ENCODE assay signal across 1 cellular context in the genomic region with DNA sequence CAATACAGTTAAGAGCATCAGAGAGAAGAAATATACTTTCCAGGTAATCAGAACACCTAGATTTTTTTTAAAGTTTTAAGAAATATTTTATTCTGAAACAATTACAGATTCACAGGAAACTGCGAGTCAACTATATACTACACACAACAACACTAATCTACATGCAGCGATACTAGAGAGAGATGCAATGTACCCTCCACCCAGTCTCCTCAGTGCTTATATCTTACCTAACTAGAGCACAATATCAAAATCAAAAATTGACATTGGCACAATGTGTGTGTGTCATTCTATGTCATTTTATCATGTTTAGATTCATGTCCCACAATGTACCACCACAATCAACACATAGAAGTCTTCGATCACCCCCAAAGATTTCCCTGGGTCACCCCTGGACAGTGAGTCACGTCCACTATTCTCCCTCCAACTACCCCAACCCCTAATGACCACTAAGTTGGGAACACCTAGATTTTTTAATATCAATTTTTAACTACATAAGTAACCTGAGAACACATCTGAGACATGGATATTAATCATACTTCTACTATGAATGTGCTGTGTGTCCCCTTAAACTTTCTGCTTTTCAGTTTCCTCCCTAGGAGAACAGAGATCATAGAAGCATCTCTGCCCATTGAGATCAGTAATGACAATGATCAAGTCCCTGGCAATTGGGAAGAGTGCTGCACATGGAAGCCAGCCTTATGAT.
TF ChIP-seq lines count a peak whose summit lies in the region.

No MANE protein-coding gene starts in this region.

TF ChIP-seq in IMR-90, 13 proteins besides CTCF, POLR2A, EP300 and RAD21 (continued from another document):
- TF ChIP-seq, protein P1, sequence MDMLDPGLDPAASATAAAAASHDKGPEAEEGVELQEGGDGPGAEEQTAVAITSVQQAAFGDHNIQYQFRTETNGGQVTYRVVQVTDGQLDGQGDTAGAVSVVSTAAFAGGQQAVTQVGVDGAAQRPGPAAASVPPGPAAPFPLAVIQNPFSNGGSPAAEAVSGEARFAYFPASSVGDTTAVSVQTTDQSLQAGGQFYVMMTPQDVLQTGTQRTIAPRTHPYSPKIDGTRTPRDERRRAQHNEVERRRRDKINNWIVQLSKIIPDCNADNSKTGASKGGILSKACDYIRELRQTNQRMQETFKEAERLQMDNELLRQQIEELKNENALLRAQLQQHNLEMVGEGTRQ (IDR thresholded peaks at IDR 0.05; ENCODE audit: low read depth, low read length) = no peak
- no peak for TF ChIP-seq MXI1 (IDR thresholded peaks at IDR 0.05; ENCODE audit: borderline replicate concordance, low read depth, low read length)
- TF ChIP-seq CHD1 (IDR thresholded peaks at IDR 0.05; ENCODE audit: low read depth, low read length) = no peak
- no peak for TF ChIP-seq NFE2L2 (IDR thresholded peaks at IDR 0.05; ENCODE audit: low read depth, low read length)
- TF ChIP-seq BHLHE40 (IDR thresholded peaks at IDR 0.05; ENCODE audit: low read depth, low read length) = no peak
- TF ChIP-seq MAFK (IDR thresholded peaks at IDR 0.05; ENCODE audit: low read depth, low read length) = no peak
- TF ChIP-seq CEBPB (IDR thresholded peaks at IDR 0.05; ENCODE audit: low read depth, low read length) = no peak
TF ChIP-seq in IMR-90: peak in this region for 0.
